9 cellular contexts compared by ENCODE assay signal in genomic region chr1:14598007-14598497, GRCh38. TPM values are rescaled to one million over a fixed set of nuclear protein-coding genes. Genes with fewer than 3 reads are reported as not detected.
DNase-seq lines count a peak whose midpoint lies in the region; ATAC-seq, FAIRE-seq and TF ChIP-seq lines count a peak whose summit lies in the region.
"Had no signal": no experiment of that assay in that cellular context is flagged by ENCODE, and none has a peak within 500 bp of the region (broad histone marks: within the 10 kb centered on the region; RNA-seq: fewer than 3 reads in every experiment).

No MANE protein-coding gene starts in this region.

- POLR2A ChIA-PET in Panc1 (lab: Charles Lee), result no interaction called here

- H3K4me1 ChIP-seq in Panc1 (ENCODE audit: control insufficient read depth, insufficient read depth, low read length) (peaks cover 3% of the 10 kb centered on the region; the same call in 1 of the 2 replicates), right cardiac atrium (ENCODE audit: control insufficient read depth, insufficient read depth, low read length) (no peaks in the 10 kb centered on the region)

- TF ChIP-seq CTCF in Panc1 (IDR thresholded peaks at IDR 0.05), result no peak

- H3K9me3 ChIP-seq in Panc1 (ENCODE audit: control insufficient read depth, insufficient read depth, low read depth, low read length) (no peaks in the 10 kb centered on the region), right cardiac atrium (ENCODE audit: control insufficient read depth, low read length) (no peaks in the 10 kb centered on the region)

- peak overlapping the region in 1 of 2 experiments; percentile 36; a peak in 2 of 4 replicates for H3K4me3 ChIP-seq in Panc1 (ENCODE audit: low read depth in 2 of 2, low read length in 2 of 2)
- peak overlapping the region; percentile 44 for H3K4me3 ChIP-seq in right cardiac atrium (ENCODE audit: low read length)

- H3K27ac ChIP-seq in Panc1 (ENCODE audit: low read length) (no peak overlapping the region), right cardiac atrium (ENCODE audit: low read length) (no peak overlapping the region)
- H3K27ac ChIP-seq: epithelial cell of prostate had no signal

- TF ChIP-seq POLR2A in GM12892 (IDR thresholded peaks at IDR 0.05; ENCODE audit: low read depth, low read length), result no peak

- FAIRE-seq in GM12892 (lab: Jason Lieb, UNC), result peak; percentile 40

- in situ Hi-C loops in Panc1 (cut with HindIII; ENCODE audit: low pct_unique_long_range_greater_than_20kb, low sequenced_read_pairs), result no loop called here

- peak; percentile 75 for ATAC-seq in Panc1
- peak; percentile 35 to 64 for ATAC-seq in right cardiac atrium
- no peak for ATAC-seq in GM18909 (IDR thresholded peaks at IDR 0.05; ENCODE audit: poor library complexity, unreplicated experiment)

- WGBS in right cardiac atrium, result 2% methylated on average over 26 of the region's 26 CpGs

- H3K27me3 ChIP-seq in Panc1 (ENCODE audit: control insufficient read depth, insufficient read depth, low read length) (peaks cover 42% of the 10 kb centered on the region), right cardiac atrium (ENCODE audit: control insufficient read depth, insufficient read depth) (no peaks in the 10 kb centered on the region)

- DNase-seq in GM12892 (ENCODE audit: insufficient read length) (no peak), Panc1 (ENCODE audit: low read depth, low spot score) (no peak), right cardiac atrium (no peak), retina (peak; percentile 80), superior temporal gyrus (ENCODE audit: extremely low spot score) (no peak), DMS153 (lab: John Stamatoyannopoulos, UW) (no peak)
- DNase-seq in stimulated activated CD4-positive, alpha-beta T cell treated with anti-CD3 and anti-CD28 coated beads, Interleukin-4, amount 100 ng/mL, for 24 hours, result no peak

- CTCF ChIA-PET in Panc1 (lab: Charles Lee), result no interaction called here

- no peaks in the 10 kb centered on the region for H3K36me3 ChIP-seq in Panc1 (ENCODE audit: control insufficient read depth, insufficient read depth, low read length)

- intact Hi-C loops in Panc1 (cut with micrococcal nuclease; ENCODE audit: unreplicated experiment), result no loop called here
- intact Hi-C loops in right cardiac atrium (cut with DNase I), result no loop called here

- no TSS peak for BruUV-seq in Panc1 (replicated peaks; lab: Mats Ljungman, UMichigan)

RNA-seq across cellular contexts. Expression of gene KAZN, which starts 0.4 kb away (rescaled TPM):
- 1.8 TPM for polyA plus RNA-seq in GM12892 (2012; ENCODE audit: missing spikeins)
- total RNA-seq in Panc1 (2021; ENCODE audit: unreplicated experiment) (6.6 TPM), right cardiac atrium (10 to 100 TPM in 3 of 4 donors, 1 to 10 TPM in 1; 6.6 to 14.9 (median 12.8) TPM)
- polyA plus RNA-seq in Panc1 (2012; ENCODE audit: insufficient read length), result 3.9 TPM
- 3.7 TPM for polyA plus RNA-seq in right cardiac atrium
